Comparison of ENCODE assay signal across 12 cellular contexts in genomic region chr10:104638861-104639594, GRCh38. TPM values are rescaled to one million over a fixed set of nuclear protein-coding genes. Genes with fewer than 3 reads are reported as not detected.
DNase-seq lines count a peak whose midpoint lies in the region; ATAC-seq and TF ChIP-seq lines count a peak whose summit lies in the region.
"Had no signal": no experiment of that assay in that cellular context is flagged by ENCODE, and none has a peak within 500 bp of the region (broad histone marks: within the 10 kb centered on the region; RNA-seq: fewer than 3 reads in every experiment).

No MANE protein-coding gene starts in this region.

- peak; percentile 37 for ATAC-seq in activated naive CD8-positive, alpha-beta T cell treated with anti-CD3 and anti-CD28 coated beads, Interleukin-2, amount 50 U/mL, for 24 hours
- no peak for ATAC-seq in effector memory CD8-positive, alpha-beta T cell (replicated peaks)
- ATAC-seq in GM19035 (IDR thresholded peaks at IDR 0.05; ENCODE audit: unreplicated experiment) = no peak
- ATAC-seq: HCT116, left colon had no signal

- peaks cover 79% of the 10 kb centered on the region for H3K27me3 Mint-ChIP-seq in activated T-cell treated with anti-CD3 and anti-CD28 coated beads, Interleukin-2, amount 50 U/mL, for 24 hours
- peaks cover 64% of the 10 kb centered on the region for H3K27me3 Mint-ChIP-seq in activated naive CD8-positive, alpha-beta T cell treated with anti-CD3 and anti-CD28 coated beads, Interleukin-2, amount 50 U/mL, for 24 hours
- H3K27me3 Mint-ChIP-seq in type B pancreatic cell = peaks cover 83% of the 10 kb centered on the region
- peaks cover 16 to 35% (median 16%) of the 10 kb centered on the region in 3 donors for H3K27me3 Mint-ChIP-seq in immature natural killer cell (ENCODE audit: low read depth in 3 of 3)
- H3K27me3 Mint-ChIP-seq in effector memory CD8-positive, alpha-beta T cell = peaks cover 51 to 70% of the 10 kb centered on the region in 2 donors

- no peak overlapping the region for H3K4me3 Mint-ChIP-seq in activated T-cell treated with anti-CD3 and anti-CD28 coated beads, Interleukin-2, amount 50 U/mL, for 24 hours
- H3K4me3 Mint-ChIP-seq in activated naive CD8-positive, alpha-beta T cell treated with anti-CD3 and anti-CD28 coated beads, Interleukin-2, amount 50 U/mL, for 24 hours = no peak overlapping the region
- peak overlapping the region; percentile 85 for H3K4me3 Mint-ChIP-seq in type B pancreatic cell
- H3K4me3 Mint-ChIP-seq in immature natural killer cell = peak overlapping the region in 1 of 5 donors; percentile 36
- no peak overlapping the region for H3K4me3 Mint-ChIP-seq in effector memory CD8-positive, alpha-beta T cell

- no peaks in the 10 kb centered on the region for H3K9me3 Mint-ChIP-seq in activated T-cell treated with anti-CD3 and anti-CD28 coated beads, Interleukin-2, amount 50 U/mL, for 24 hours
- no peaks in the 10 kb centered on the region for H3K9me3 Mint-ChIP-seq in activated naive CD8-positive, alpha-beta T cell treated with anti-CD3 and anti-CD28 coated beads, Interleukin-2, amount 50 U/mL, for 24 hours
- H3K9me3 Mint-ChIP-seq in type B pancreatic cell (no peaks in the 10 kb centered on the region), immature natural killer cell (peaks cover 0 to 2% (median 0%) of the 10 kb centered on the region in 6 donors)
- no peaks in the 10 kb centered on the region for H3K9me3 Mint-ChIP-seq in effector memory CD8-positive, alpha-beta T cell

- H3K4me1 Mint-ChIP-seq in activated T-cell treated with anti-CD3 and anti-CD28 coated beads, Interleukin-2, amount 50 U/mL, for 24 hours (ENCODE audit: low read depth) = peaks cover 17% of the 10 kb centered on the region
- peaks cover 7% of the 10 kb centered on the region for H3K4me1 Mint-ChIP-seq in activated naive CD8-positive, alpha-beta T cell treated with anti-CD3 and anti-CD28 coated beads, Interleukin-2, amount 50 U/mL, for 24 hours
- H3K4me1 Mint-ChIP-seq in type B pancreatic cell (ENCODE audit: unreplicated experiment) (peaks cover 5% of the 10 kb centered on the region), immature natural killer cell (peaks cover 0 to 6% of the 10 kb centered on the region in 2 donors)
- no peaks in the 10 kb centered on the region for H3K4me1 Mint-ChIP-seq in effector memory CD8-positive, alpha-beta T cell (ENCODE audit: low read depth in 2 of 2)

- TF ChIP-seq CTCF in type B pancreatic cell (conservative IDR thresholded peaks at IDR 0.05) = peak; percentile 86

- peak; percentile 20 to 30 for DNase-seq in activated T-cell treated with anti-CD3 and anti-CD28 coated beads, Interleukin-2, amount 50 U/mL, for 48 hours
- DNase-seq in activated T-cell treated with anti-CD3 and anti-CD28 coated beads, Interleukin-2, amount 50 U/mL, for 24 hours = no peak
- no peak for DNase-seq in activated naive CD8-positive, alpha-beta T cell treated with anti-CD3 and anti-CD28 coated beads, Interleukin-2, amount 50 U/mL, for 24 hours
- DNase-seq in iPS-NIHi11 (ENCODE audit: low spot score) = peak; percentile 89
- peak; percentile 77 for DNase-seq in type B pancreatic cell (ENCODE audit: extremely low spot score, unreplicated experiment)
- DNase-seq in immature natural killer cell = no peak
- DNase-seq in effector memory CD8-positive, alpha-beta T cell = no peak
- DNase-seq: activated naive CD4-positive, alpha-beta T cell treated with Interleukin-2 at 50 U/mL for 16 hours; CD4-positive, alpha-beta memory T cell; left colon had no signal

- H3K27ac Mint-ChIP-seq in activated T-cell treated with anti-CD3 and anti-CD28 coated beads, Interleukin-2, amount 50 U/mL, for 24 hours = no peak overlapping the region
- H3K27ac Mint-ChIP-seq in activated naive CD8-positive, alpha-beta T cell treated with anti-CD3 and anti-CD28 coated beads, Interleukin-2, amount 50 U/mL, for 24 hours = no peak overlapping the region
- peak overlapping the region; percentile 56 for H3K27ac Mint-ChIP-seq in type B pancreatic cell
- H3K27ac Mint-ChIP-seq in immature natural killer cell = no peak overlapping the region
- H3K27ac Mint-ChIP-seq in effector memory CD8-positive, alpha-beta T cell = no peak overlapping the region
- H3K27ac Mint-ChIP-seq: CD4-positive, alpha-beta memory T cell had no signal

- H3K36me3 Mint-ChIP-seq in activated T-cell treated with anti-CD3 and anti-CD28 coated beads, Interleukin-2, amount 50 U/mL, for 24 hours (ENCODE audit: low read depth) = no peaks in the 10 kb centered on the region
- no peaks in the 10 kb centered on the region for H3K36me3 Mint-ChIP-seq in activated naive CD8-positive, alpha-beta T cell treated with anti-CD3 and anti-CD28 coated beads, Interleukin-2, amount 50 U/mL, for 24 hours (ENCODE audit: low read depth)
- H3K36me3 Mint-ChIP-seq in type B pancreatic cell = no peaks in the 10 kb centered on the region
- H3K36me3 Mint-ChIP-seq in immature natural killer cell = no peaks in the 10 kb centered on the region
- no peaks in the 10 kb centered on the region for H3K36me3 Mint-ChIP-seq in effector memory CD8-positive, alpha-beta T cell (ENCODE audit: insufficient read depth)

RNA-seq across cellular contexts. Expression of gene SORCS3, which starts 2.1 kb away (rescaled TPM):
- total RNA-seq in type B pancreatic cell (ENCODE audit: low replicate concordance) = 1.3 and 4.2 TPM in 2 replicates
- not detected for polyA plus RNA-seq in immature natural killer cell

Comparison
In these comparisons a context has a peak if more than half of its experiments do, and no peak if none do; other contexts are left out.
1. DNase-seq: peak in activated T-cell treated with anti-CD3 and anti-CD28 coated beads, Interleukin-2, amount 50 U/mL, for 48 hours (2 of 2), iPS-NIHi11 (single experiment) and type B pancreatic cell (single experiment); none in activated T-cell treated with anti-CD3 and anti-CD28 coated beads, Interleukin-2, amount 50 U/mL, for 24 hours (single experiment), activated naive CD8-positive, alpha-beta T cell treated with anti-CD3 and anti-CD28 coated beads, Interleukin-2, amount 50 U/mL, for 24 hours (single experiment), immature natural killer cell (0 of 3) and effector memory CD8-positive, alpha-beta T cell (0 of 3).